Comparison of ENCODE assay signal across 8 cellular contexts in the genomic region with DNA sequence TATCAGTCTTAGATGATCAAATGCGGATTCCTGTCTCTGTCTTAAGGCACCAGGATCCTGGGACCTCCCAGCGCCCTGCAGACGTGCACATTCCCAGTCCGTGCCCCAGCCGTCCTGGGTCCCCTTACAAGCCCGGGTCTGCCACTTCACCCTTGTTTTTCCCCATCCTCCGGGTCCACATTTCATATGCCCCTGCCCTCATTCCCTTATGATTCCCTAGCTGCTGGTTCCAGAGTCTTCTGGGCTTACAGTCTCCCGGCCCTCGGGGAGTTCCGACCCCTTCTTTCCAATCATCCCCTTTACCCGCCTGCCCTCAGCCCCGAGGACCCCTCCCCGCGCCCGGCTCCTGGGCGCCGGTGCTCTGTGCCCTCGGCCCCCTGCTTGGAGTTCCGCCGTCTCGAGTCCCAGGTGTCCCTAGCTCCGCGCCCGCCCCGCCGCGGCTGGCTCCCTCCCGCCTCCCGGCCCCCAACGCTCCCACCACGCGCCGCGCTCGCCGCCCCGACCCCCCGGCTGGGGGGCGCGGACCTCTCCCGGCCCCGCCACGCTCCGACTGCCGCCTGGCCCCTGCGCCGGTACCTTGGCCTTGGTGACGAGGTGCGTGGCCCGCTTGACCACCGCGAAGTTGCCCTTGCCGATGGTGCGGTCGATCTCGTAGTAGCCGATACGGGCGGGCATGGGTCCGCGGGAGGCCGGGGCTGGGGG. TPM values are rescaled to one million over a fixed set of nuclear protein-coding genes. Genes with fewer than 3 reads are reported as not detected.
DNase-seq lines count a peak whose midpoint lies in the region; ATAC-seq and TF ChIP-seq lines count a peak whose summit lies in the region.

No MANE protein-coding gene starts in this region.

- H3K9me3 ChIP-seq in A673 (ENCODE audit: low read depth, low read length, poor library complexity, severe bottlenecking) (no peaks in the 10 kb centered on the region), Panc1 (ENCODE audit: control insufficient read depth, insufficient read depth, low read depth, low read length) (no peaks in the 10 kb centered on the region), ascending aorta (no peaks in the 10 kb centered on the region), iPS DF 6.9 (ENCODE audit: control insufficient read depth, insufficient read depth, low read length) (no peaks in the 10 kb centered on the region)

- POLR2A ChIA-PET in A673 (lab: Charles Lee; ENCODE audit: low non-redundant PET) (interaction anchor here (0.7 to 1.0 kb wide), 2 partner anchors 78 to 310 kb away, joined by 3 to 6 read pairs; a partner anchor contains a TSS), Panc1 (lab: Charles Lee) (interaction anchor here (0.6 to 1.9 kb wide), 2 partner anchors 20 to 44 kb away, joined by 4 to 9 read pairs; no protein-coding TSS in a partner anchor)

- intact Hi-C loops in A673 (cut with micrococcal nuclease; ENCODE audit: unreplicated experiment): loop anchor here (2.0 to 5.0 kb wide), 3 partner anchors 81 to 217 kb away; no protein-coding TSS in a partner anchor
- intact Hi-C loops in Panc1 (cut with micrococcal nuclease; ENCODE audit: unreplicated experiment): no loop called here
- intact Hi-C loops in ascending aorta (cut with DNase I): loop anchor here (2.0 to 5.0 kb wide), 3 partner anchors 47 to 135 kb away; a partner anchor contains a TSS
- intact Hi-C loops in sciatic nerve (cut with DNase I): no loop called here

- BruUV-seq in A673 (replicated peaks; lab: Mats Ljungman, UMichigan): no TSS peak
- BruUV-seq in Panc1 (replicated peaks; lab: Mats Ljungman, UMichigan): no TSS peak

- in situ Hi-C loops in Panc1 (cut with HindIII; ENCODE audit: low pct_unique_long_range_greater_than_20kb, low sequenced_read_pairs): no loop called here

- H3K27me3 ChIP-seq in A673 (replicated peaks; ENCODE audit: insufficient read depth, low read depth, low read length, poor library complexity) (no peaks in the 10 kb centered on the region), Panc1 (ENCODE audit: control insufficient read depth, insufficient read depth, low read length) (no peaks in the 10 kb centered on the region), ascending aorta (no peaks in the 10 kb centered on the region), iPS DF 6.9 (ENCODE audit: control insufficient read depth, insufficient read depth, low read length) (no peaks in the 10 kb centered on the region)

- CTCF ChIA-PET in A673 (lab: Charles Lee): interaction anchor here (0.7 to 2.7 kb wide), 3 partner anchors 125 to 218 kb away, joined by 3 to 11 read pairs (median 4); no protein-coding TSS in a partner anchor
- CTCF ChIA-PET in Panc1 (lab: Charles Lee): interaction anchor here (0.7 kb wide), 2 partner anchors 11 to 189 kb away, joined by 4 to 5 read pairs; no protein-coding TSS in a partner anchor

- H3K36me3 ChIP-seq in A673 (ENCODE audit: insufficient read depth, low read length, poor library complexity, severe bottlenecking) (no peaks in the 10 kb centered on the region), Panc1 (ENCODE audit: control insufficient read depth, insufficient read depth, low read length) (no peaks in the 10 kb centered on the region), ascending aorta (no peaks in the 10 kb centered on the region), iPS DF 6.9 (ENCODE audit: control insufficient read depth, insufficient read depth, low read length) (no peaks in the 10 kb centered on the region)

- DNase-seq in A673 (ENCODE audit: low spot score) (peak; percentile 54), Panc1 (ENCODE audit: low read depth, low spot score) (no peak), ascending aorta (ENCODE audit: low spot score in 2 of 2) (peak in 1 of 2 donors; percentile 72), iPS DF 6.9 (ENCODE audit: low read depth, low spot score) (no peak), sciatic nerve (ENCODE audit: low spot score) (peak; percentile 76), ecto neural progenitor cell (ENCODE audit: low spot score) (no peak)

- H3K27ac ChIP-seq in A673 (ENCODE audit: low read depth, low read length, poor library complexity, severe bottlenecking): peak overlapping the region; percentile 97
- peak overlapping the region; percentile 76 for H3K27ac ChIP-seq in Panc1 (ENCODE audit: low read length)
- peak overlapping the region; percentile 90 to 99 for H3K27ac ChIP-seq in ascending aorta
- no peak overlapping the region for H3K27ac ChIP-seq in iPS DF 6.9 (ENCODE audit: low read length)

- TF ChIP-seq CTCF in A673 (conservative IDR thresholded peaks at IDR 0.05; ENCODE audit: low read depth, low read length) (no peak), Panc1 (IDR thresholded peaks at IDR 0.05) (no peak), ascending aorta (IDR thresholded peaks at IDR 0.05) (no peak)

- H3K4me1 ChIP-seq in A673 (ENCODE audit: insufficient read depth, low read length, poor library complexity, severe bottlenecking) (peaks cover 36% of the 10 kb centered on the region), Panc1 (ENCODE audit: control insufficient read depth, insufficient read depth, low read length) (peaks cover 33% of the 10 kb centered on the region), ascending aorta (peaks cover 8 to 38% of the 10 kb centered on the region in 2 donors), iPS DF 6.9 (ENCODE audit: control insufficient read depth, insufficient read depth, low read length) (no peaks in the 10 kb centered on the region)

- H3K4me3 ChIP-seq in A673 (ENCODE audit: low read depth, low read length, poor library complexity, severe bottlenecking) (peak overlapping the region; percentile 72), Panc1 (ENCODE audit: low read depth in 2 of 2, low read length in 2 of 2) (peak overlapping the region; percentile 61 to 93), ascending aorta (peak overlapping the region; percentile 99), iPS DF 6.9 (ENCODE audit: low read length) (peak overlapping the region; percentile 100)

- no CpG with 5 or more reads among the region's 62 CpGs for WGBS in iPS DF 6.9 (ENCODE audit: insufficient coverage, insufficient read length)

- ATAC-seq in GM18517 (IDR thresholded peaks at IDR 0.05; ENCODE audit: unreplicated experiment) (peak; percentile 17), HG03025 (IDR thresholded peaks at IDR 0.05; ENCODE audit: low FRiP score, unreplicated experiment) (peak; percentile 35), Panc1 (peak; percentile 39), sciatic nerve (peak; percentile 21)

RNA-seq across cellular contexts. Expression of a gene that starts 0.5 kb away (rescaled TPM):
- total RNA-seq in A673 (2021) (71.9 and 81.7 TPM in 2 replicates), Panc1 (2021; ENCODE audit: unreplicated experiment) (39.7 TPM), ascending aorta (22.5 TPM), sciatic nerve (68.9 TPM)
- 24.4 TPM for polyA plus RNA-seq in Panc1 (2012; ENCODE audit: insufficient read length)

RNA-seq across cellular contexts. Expression of a gene that starts 46.4 kb away (rescaled TPM):
- total RNA-seq in A673 (2021) (153 and 160 TPM in 2 replicates), Panc1 (2021; ENCODE audit: unreplicated experiment) (179 TPM), ascending aorta (60.7 TPM), sciatic nerve (104 TPM)
- 118 TPM for polyA plus RNA-seq in Panc1 (2012; ENCODE audit: insufficient read length)

Comparison
In these comparisons a context has a peak if more than half of its experiments do, and no peak if none do; other contexts are left out.
1. DNase-seq: peak in A673 (single experiment) and sciatic nerve (single experiment); none in Panc1 (single experiment), iPS DF 6.9 (single experiment) and ecto neural progenitor cell (single experiment).
2. intact Hi-C loops: an anchor here in A673 (2.0 to 5.0 kb wide) and ascending aorta (2.0 to 5.0 kb wide); none called in Panc1 and sciatic nerve.
3. Peak in every context shown above with its lines, with median percentiles within 50 percentile points of each other: H3K4me3 ChIP-seq and ATAC-seq.